23 cellular contexts compared by ENCODE assay signal in genomic region chr6:41693281-41693838, GRCh38. TPM values are rescaled to one million over a fixed set of nuclear protein-coding genes. Genes with fewer than 3 reads are reported as not detected.
DNase-seq lines count a peak whose midpoint lies in the region; ATAC-seq, FAIRE-seq and TF ChIP-seq lines count a peak whose summit lies in the region.
"Had no signal": no experiment of that assay in that cellular context is flagged by ENCODE, and none has a peak within 500 bp of the region (broad histone marks: within the 10 kb centered on the region; RNA-seq: fewer than 3 reads in every experiment).

No MANE protein-coding gene starts in this region.

- TF ChIP-seq CTCF in HEK293 (tag by site-specific recombination; IDR thresholded peaks at IDR 0.05) (no peak), activated B cell treated with CpG ODN at 0.5 μM for 24 hours (IDR thresholded peaks at IDR 0.05) (no peak), kidney (IDR thresholded peaks at IDR 0.05; ENCODE audit: borderline replicate concordance, extremely low read depth, insufficient read depth) (no peak), prostate gland (IDR thresholded peaks at IDR 0.05) (no peak)

- no peak overlapping the region for H3K4me3 Mint-ChIP-seq in activated B cell treated with CpG ODN at 0.5 μM for 24 hours
- no peak overlapping the region for H3K4me3 Mint-ChIP-seq in stimulated activated effector memory CD8-positive, alpha-beta T cell treated with anti-CD3 and anti-CD28 coated beads, Interleukin-12 subunit alpha, Interleukin-12 subunit beta, amount 100 ng/mL, for 72 hours
- H3K4me3 Mint-ChIP-seq: H9 had no signal

- H3K4me1 ChIP-seq in HEK293 (ENCODE audit: control insufficient read depth, insufficient read depth, low read length) (no peaks in the 10 kb centered on the region), kidney (ENCODE audit: control insufficient read depth in 1 of 2, insufficient read depth in 1 of 2, low read depth in 1 of 2, low read length in 2 of 2) (peaks cover 6 to 13% of the 10 kb centered on the region in 2 donors), prostate gland (replicated peaks) (peaks cover 2% of the 10 kb centered on the region)

- H3K9me3 ChIP-seq in HEK293 (ENCODE audit: control insufficient read depth, insufficient read depth, low read depth, low read length): no peaks in the 10 kb centered on the region
- no peaks in the 10 kb centered on the region for H3K9me3 ChIP-seq in kidney (ENCODE audit: control insufficient read depth in 1 of 2, low read length in 2 of 2)
- H3K9me3 ChIP-seq in prostate gland: no peaks in the 10 kb centered on the region
- H3K9me3 ChIP-seq: Caco-2 had no signal

- H3K36me3 ChIP-seq in HEK293 (ENCODE audit: control insufficient read depth in 2 of 2, insufficient read depth in 1 of 2, low read length in 2 of 2) (no peaks in the 10 kb centered on the region), kidney (ENCODE audit: control insufficient read depth in 1 of 2, insufficient read depth in 2 of 2, low read length in 2 of 2) (peaks cover 0 to under 1% of the 10 kb centered on the region in 2 donors), prostate gland (peaks cover 0 to 7% of the 10 kb centered on the region in 2 donors)

- no peak for FAIRE-seq in kidney (lab: Jason Lieb, UNC)
- FAIRE-seq: astrocyte, HepG2, TTC549 had no signal

- H3K4me3 ChIP-seq in HEK293 (ENCODE audit: low read depth, low read length) (no peak overlapping the region), kidney (ENCODE audit: low read length in 2 of 2) (no peak overlapping the region), prostate gland (no peak overlapping the region)
- H3K4me3 ChIP-seq: coronary artery had no signal

- H3K36me3 Mint-ChIP-seq in activated B cell treated with CpG ODN at 0.5 μM for 24 hours (ENCODE audit: low read depth): peaks cover 63% of the 10 kb centered on the region
- peaks cover 14% of the 10 kb centered on the region for H3K36me3 Mint-ChIP-seq in stimulated activated effector memory CD8-positive, alpha-beta T cell treated with anti-CD3 and anti-CD28 coated beads, Interleukin-12 subunit alpha, Interleukin-12 subunit beta, amount 100 ng/mL, for 72 hours

- no peaks in the 10 kb centered on the region for H3K9me3 Mint-ChIP-seq in activated B cell treated with CpG ODN at 0.5 μM for 24 hours
- no peaks in the 10 kb centered on the region for H3K9me3 Mint-ChIP-seq in stimulated activated effector memory CD8-positive, alpha-beta T cell treated with anti-CD3 and anti-CD28 coated beads, Interleukin-12 subunit alpha, Interleukin-12 subunit beta, amount 100 ng/mL, for 72 hours
- H3K9me3 Mint-ChIP-seq: H9 had no signal

- CTCF ChIA-PET in HEK293 (lab: Yijun Ruan, JAX): interaction anchor here (0.8 to 4.9 kb wide), 8 partner anchors 9 to 325 kb away, joined by 3 to 37 read pairs (median 4); no protein-coding TSS in a partner anchor
- CTCF ChIA-PET in activated B cell treated with CpG ODN at 0.5 μM for 24 hours (lab: Charles Lee): interaction anchor here (3.4 to 5.7 kb wide), 2 partner anchors 9 to 12 kb away, joined by 12 to 32 read pairs; no protein-coding TSS in a partner anchor

- peaks cover 52% of the 10 kb centered on the region for H3K4me1 Mint-ChIP-seq in activated B cell treated with CpG ODN at 0.5 μM for 24 hours
- H3K4me1 Mint-ChIP-seq in stimulated activated effector memory CD8-positive, alpha-beta T cell treated with anti-CD3 and anti-CD28 coated beads, Interleukin-12 subunit alpha, Interleukin-12 subunit beta, amount 100 ng/mL, for 72 hours: peaks cover 24% of the 10 kb centered on the region

- no peaks in the 10 kb centered on the region for H3K27me3 ChIP-seq in prostate gland (replicated peaks; ENCODE audit: insufficient read depth)

- DNase-seq in activated B cell treated with CpG ODN at 0.5 μM for 24 hours (no peak), kidney (peak; percentile 68), NCI-H1092 (lab: John Stamatoyannopoulos, UW) (no peak), posterior vena cava (ENCODE audit: low spot score) (no peak), prostate gland (ENCODE audit: low spot score) (no peak)
- no peak for DNase-seq in stimulated activated effector memory CD8-positive, alpha-beta T cell treated with anti-CD3 and anti-CD28 coated beads, Interleukin-12 subunit alpha, Interleukin-12 subunit beta, amount 100 ng/mL, for 72 hours (ENCODE audit: low spot score in 2 of 2)
- DNase-seq: activated CD4-positive, alpha-beta T cell treated with anti-CD3 and anti-CD28 coated beads, Interleukin-2, amount 50 U/mL, for 1 hour; activated naive CD4-positive, alpha-beta T cell; Caco-2; H9; NCI-H146; NCI-H2227 treated with DMSO at 0.1 percent for 48 hours; SW 1271 had no signal

- POLR2A ChIA-PET in HEK293 (lab: Yijun Ruan, JAX) (no interaction called here), activated B cell treated with CpG ODN at 0.5 μM for 24 hours (lab: Charles Lee) (interaction anchor here (0.5 to 6.4 kb wide), 7 partner anchors 9 to 1768 kb away, joined by 3 to 58 read pairs (median 4); no protein-coding TSS in a partner anchor)

- TF ChIP-seq POLR2A in prostate gland (IDR thresholded peaks at IDR 0.05): no peak

- H3K27me3 Mint-ChIP-seq in activated B cell treated with CpG ODN at 0.5 μM for 24 hours: no peaks in the 10 kb centered on the region

- intact Hi-C loops in activated B cell treated with CpG ODN at 0.5 μM for 24 hours (cut with micrococcal nuclease): no loop called here
- intact Hi-C loops in kidney (cut with DNase I): no loop called here
- intact Hi-C loops in posterior vena cava (cut with DNase I): no loop called here
- intact Hi-C loops in prostate gland (cut with DNase I): no loop called here

- peak overlapping the region in 1 of 2 donors; percentile 41 for H3K9ac ChIP-seq in kidney (ENCODE audit: low read length in 2 of 2)

- peak overlapping the region; percentile 72 for H3K27ac Mint-ChIP-seq in activated B cell treated with CpG ODN at 0.5 μM for 24 hours
- H3K27ac Mint-ChIP-seq in stimulated activated effector memory CD8-positive, alpha-beta T cell treated with anti-CD3 and anti-CD28 coated beads, Interleukin-12 subunit alpha, Interleukin-12 subunit beta, amount 100 ng/mL, for 72 hours: peak overlapping the region; percentile 12

- WGBS in prostate gland: 20% methylated on average over 2 of the region's 2 CpGs

- H3K27ac ChIP-seq in HEK293 (ENCODE audit: extremely low read depth, low read depth, low read length) (no peak overlapping the region), kidney (ENCODE audit: low read depth in 2 of 2, low read length in 2 of 2) (peak overlapping the region; percentile 21 to 81), prostate gland (no peak overlapping the region)
- H3K27ac ChIP-seq: coronary artery had no signal

- no peak for ATAC-seq in activated B cell treated with CpG ODN at 0.5 μM for 24 hours (ENCODE audit: low read depth)
- no peak for ATAC-seq in stimulated activated effector memory CD8-positive, alpha-beta T cell treated with anti-CD3 and anti-CD28 coated beads, Interleukin-12 subunit alpha, Interleukin-12 subunit beta, amount 100 ng/mL, for 72 hours
- no peak for ATAC-seq in GM18870 (IDR thresholded peaks at IDR 0.05; ENCODE audit: unreplicated experiment)

TF ChIP-seq in HEK293, 187 proteins besides CTCF, POLR2A, EP300 and RAD21:
- TF ChIP-seq PRDM6 (tag by site-specific recombination; IDR thresholded peaks at IDR 0.05): no peak
- TF ChIP-seq ZNF10 (tag by site-specific recombination; IDR thresholded peaks at IDR 0.05): 0 out of 2 replicates have a peak, but pooled peaks have one; percentile 28

RNA-seq across cellular contexts. Expression of gene TFEB, which starts 42.0 kb away (rescaled TPM):
- total RNA-seq in activated B cell treated with CpG ODN at 0.5 μM for 24 hours (203 and 205 TPM in 2 replicates), kidney (50.7 TPM), posterior vena cava (10 to 100 TPM; 15.1 to 20.6 TPM), prostate gland (10 to 100 TPM; 28.4 to 31.2 TPM)
- polyA plus RNA-seq in kidney (ENCODE audit: insufficient read depth, low read depth, low replicate concordance): 51.0 TPM

RNA-seq across cellular contexts. Expression of gene PGC, which starts 53.8 kb away (rescaled TPM):
- total RNA-seq in activated B cell treated with CpG ODN at 0.5 μM for 24 hours: not detected in 2 replicates
- not detected for total RNA-seq in kidney
- 0.39 TPM for polyA plus RNA-seq in kidney (ENCODE audit: insufficient read depth, low read depth, low replicate concordance)
- not detected for total RNA-seq in posterior vena cava
- 100 to 1,000 TPM in 1 of 2 donors, 10 to 100 TPM in 1; 18.4 to 391 TPM for total RNA-seq in prostate gland
- total RNA-seq: astrocyte, Daoy, epithelial cell of proximal tubule, H9, M059J had no signal

RNA-seq across cellular contexts. Expression of gene MDFI, which starts 55.1 kb away (rescaled TPM):
- total RNA-seq in activated B cell treated with CpG ODN at 0.5 μM for 24 hours: not detected in 2 replicates
- 16.9 TPM for total RNA-seq in kidney
- 2.3 TPM for polyA plus RNA-seq in kidney (ENCODE audit: insufficient read depth, low read depth, low replicate concordance)
- total RNA-seq in posterior vena cava: 1 to 10 TPM; 5.4 to 6.5 TPM
- 10 to 100 TPM; 31.8 to 77.9 TPM for total RNA-seq in prostate gland
- total RNA-seq: Caco-2, HepG2, mononuclear cell had no signal

Comparison
In these comparisons a context has a peak if more than half of its experiments do, and no peak if none do; other contexts are left out.
1. H3K27ac ChIP-seq: peak in kidney (2 of 2); none in HEK293 (single experiment) and prostate gland (0 of 2).
2. RNA of gene PGC, which starts 53.8 kb away (total RNA-seq): 18.4 to 391 TPM in prostate gland; not detected in posterior vena cava, not detected in activated B cell treated with CpG ODN at 0.5 μM for 24 hours and not detected in kidney (single experiment); every median in the first group is over 10 times any median in the second.